ENCODE assay signal across 32 cellular contexts in genomic region chr21:42409366-42409765, GRCh38. TPM values are rescaled to one million over a fixed set of nuclear protein-coding genes. Genes with fewer than 3 reads are reported as not detected.
DNase-seq lines count a peak whose midpoint lies in the region; TF ChIP-seq lines count a peak whose summit lies in the region.
"Had no signal": no experiment of that assay in that cellular context is flagged by ENCODE, and none has a peak within 500 bp of the region (broad histone marks: within the 10 kb centered on the region; RNA-seq: fewer than 3 reads in every experiment).

No MANE protein-coding gene starts in this region.

- no peaks in the 10 kb centered on the region for H3K9me3 Mint-ChIP-seq in activated naive CD4-positive, alpha-beta T cell treated with anti-CD3 and anti-CD28 coated beads for 36 hours
- no peaks in the 10 kb centered on the region for H3K9me3 Mint-ChIP-seq in activated T-helper 2 cell treated with anti-CD3 and anti-CD28 coated beads, Interferon-gamma antibody, Interleukin-2, Interleukin-4, amounts not matched to agents 10 μg/mL and 5 μg/mL and 100 μg/mL, durations not matched to agents 14 hours and 24 hours and 36 hours
- H3K9me3 Mint-ChIP-seq in neural progenitor cell: no peaks in the 10 kb centered on the region
- H3K9me3 Mint-ChIP-seq: mesothelial cell of epicardium; T-helper 1 cell treated with Interleukin-12 subunit alpha and Interleukin-12 subunit beta and Interleukin-4 antibody, amounts not matched to agents 30 μg/mL and 1 μg/mL, for 36 hours had no signal

- peaks cover 4% of the 10 kb centered on the region for H3F3A ChIP-seq in neural progenitor cell (ENCODE audit: low read depth)

- no peak overlapping the region for H3K4me3 Mint-ChIP-seq in activated naive CD4-positive, alpha-beta T cell treated with anti-CD3 and anti-CD28 coated beads for 36 hours
- H3K4me3 Mint-ChIP-seq in activated T-helper 2 cell treated with anti-CD3 and anti-CD28 coated beads, Interferon-gamma antibody, Interleukin-2, Interleukin-4, amounts not matched to agents 10 μg/mL and 5 μg/mL and 100 μg/mL, durations not matched to agents 14 hours and 24 hours and 36 hours (ENCODE audit: low read depth): peak overlapping the region; percentile 14
- H3K4me3 Mint-ChIP-seq in neural progenitor cell: no peak overlapping the region
- H3K4me3 Mint-ChIP-seq: mesothelial cell of epicardium; T-helper 1 cell treated with Interleukin-12 subunit alpha and Interleukin-12 subunit beta and Interleukin-4 antibody, amounts not matched to agents 30 μg/mL and 1 μg/mL, for 36 hours had no signal

- H3K27me3 Mint-ChIP-seq in activated naive CD4-positive, alpha-beta T cell treated with anti-CD3 and anti-CD28 coated beads for 36 hours (ENCODE audit: low read depth): no peaks in the 10 kb centered on the region
- H3K27me3 Mint-ChIP-seq in activated T-helper 2 cell treated with anti-CD3 and anti-CD28 coated beads, Interferon-gamma antibody, Interleukin-2, Interleukin-4, amounts not matched to agents 10 μg/mL and 5 μg/mL and 100 μg/mL, durations not matched to agents 14 hours and 24 hours and 36 hours (ENCODE audit: low read depth): no peaks in the 10 kb centered on the region
- peaks cover 7% of the 10 kb centered on the region for H3K27me3 Mint-ChIP-seq in neural progenitor cell (ENCODE audit: insufficient read depth, low read depth)

- DNase-seq in NCI-H526 treated with DMSO at 0.1 percent for 48 hours (lab: John Stamatoyannopoulos, UW): peak; percentile 56
- DNase-seq in NCI-H526 (lab: John Stamatoyannopoulos, UW): no peak
- no peak for DNase-seq in activated naive CD4-positive, alpha-beta T cell treated with anti-CD3 and anti-CD28 coated beads for 36 hours
- no peak for DNase-seq in activated naive CD4-positive, alpha-beta T cell treated with anti-CD3 and anti-CD28 coated beads, Interleukin-2, amount 50 U/mL, for 16 hours
- no peak for DNase-seq in activated T-helper 2 cell treated with anti-CD3 and anti-CD28 coated beads, Interferon-gamma antibody, Interleukin-2, Interleukin-4, amounts not matched to agents 10 μg/mL and 5 μg/mL and 100 μg/mL, durations not matched to agents 14 hours and 24 hours and 36 hours (ENCODE audit: low spot score)
- DNase-seq in neural progenitor cell (ENCODE audit: low spot score): no peak
- DNase-seq in SKM-1 (lab: John Stamatoyannopoulos, UW; ENCODE audit: unreplicated experiment): no peak
- no peak for DNase-seq in GM13977 (ENCODE audit: low spot score)
- DNase-seq: activated gamma-delta T cell treated with Interleukin-2 at 50 U/mL for 16 hours; aorta; DMS79 treated with DMSO at 0.1 percent for 48 hours; effector CD4-positive, alpha-beta T cell; GOT3; Karpas-422; kidney glomerular epithelial cell; NCI-H1417; NCI-H2029 treated with DMSO at 0.1 percent for 48 hours; NCI-H524 treated with DMSO at 0.1 percent for 48 hours; occipital lobe; PC-3; sigmoid colon; stimulated activated CD4-positive, alpha-beta T cell treated with anti-CD3 and anti-CD28 coated beads, Interleukin-4, amount 100 ng/mL, for 1 hour had no signal

- TF ChIP-seq CTCF in neural progenitor cell (IDR thresholded peaks at IDR 0.05) (no peak), GM13977 (IDR thresholded peaks at IDR 0.05; ENCODE audit: extremely low read depth, insufficient read depth, missing control alignments) (no peak)

- H3K9me3 ChIP-seq in neural progenitor cell (ENCODE audit: low read depth): no peaks in the 10 kb centered on the region
- H3K9me3 ChIP-seq: BLaER1 treated with 17β-estradiol and CSF1 and Interleukin-3, amounts not matched to agents 10 nM and 100 nM; prostate gland; sigmoid colon; thoracic aorta had no signal

- CTCF ChIA-PET in activated naive CD4-positive, alpha-beta T cell treated with anti-CD3 and anti-CD28 coated beads for 36 hours (lab: Charles Lee): interaction anchor here (0.7 to 1.4 kb wide), 4 partner anchors 28 to 53 kb away, joined by 3 to 6 read pairs (median 4); no protein-coding TSS in a partner anchor

- in situ Hi-C loops in GM13977 (cut with MboI; ENCODE audit: low pct_unique_long_range_greater_than_20kb, low sequenced_read_pairs, unreplicated experiment): no loop called here

- no peaks in the 10 kb centered on the region for H3K36me3 ChIP-seq in neural progenitor cell
- H3K36me3 ChIP-seq: BLaER1 treated with 17β-estradiol and CSF1 and Interleukin-3, amounts not matched to agents 10 nM and 100 nM; prostate gland; sigmoid colon; thoracic aorta had no signal

- no peak overlapping the region for H3K27ac ChIP-seq in neural progenitor cell
- H3K27ac ChIP-seq: 22Rv1; BLaER1 treated with 17β-estradiol and CSF1 and Interleukin-3, amounts not matched to agents 10 nM and 100 nM; epithelial cell of prostate; hepatocyte; prostate gland; sigmoid colon; thoracic aorta had no signal

- peak overlapping the region; percentile 43 for H3K27ac Mint-ChIP-seq in activated naive CD4-positive, alpha-beta T cell treated with anti-CD3 and anti-CD28 coated beads for 36 hours
- peak overlapping the region; percentile 74 for H3K27ac Mint-ChIP-seq in activated T-helper 2 cell treated with anti-CD3 and anti-CD28 coated beads, Interferon-gamma antibody, Interleukin-2, Interleukin-4, amounts not matched to agents 10 μg/mL and 5 μg/mL and 100 μg/mL, durations not matched to agents 14 hours and 24 hours and 36 hours
- peak overlapping the region; percentile 31 for H3K27ac Mint-ChIP-seq in neural progenitor cell
- H3K27ac Mint-ChIP-seq: mesothelial cell of epicardium; T-helper 1 cell treated with Interleukin-12 subunit alpha and Interleukin-12 subunit beta and Interleukin-4 antibody, amounts not matched to agents 30 μg/mL and 1 μg/mL, for 36 hours had no signal

- H3K36me3 Mint-ChIP-seq in activated naive CD4-positive, alpha-beta T cell treated with anti-CD3 and anti-CD28 coated beads for 36 hours (ENCODE audit: low read depth): peaks cover 44% of the 10 kb centered on the region
- H3K36me3 Mint-ChIP-seq in activated T-helper 2 cell treated with anti-CD3 and anti-CD28 coated beads, Interferon-gamma antibody, Interleukin-2, Interleukin-4, amounts not matched to agents 10 μg/mL and 5 μg/mL and 100 μg/mL, durations not matched to agents 14 hours and 24 hours and 36 hours (ENCODE audit: low read depth): peaks cover 41% of the 10 kb centered on the region
- H3K36me3 Mint-ChIP-seq in neural progenitor cell: no peaks in the 10 kb centered on the region
- H3K36me3 Mint-ChIP-seq: mesothelial cell of epicardium had no signal

- peaks cover 51% of the 10 kb centered on the region for H3K4me1 Mint-ChIP-seq in activated naive CD4-positive, alpha-beta T cell treated with anti-CD3 and anti-CD28 coated beads for 36 hours (ENCODE audit: low read depth)
- H3K4me1 Mint-ChIP-seq in activated T-helper 2 cell treated with anti-CD3 and anti-CD28 coated beads, Interferon-gamma antibody, Interleukin-2, Interleukin-4, amounts not matched to agents 10 μg/mL and 5 μg/mL and 100 μg/mL, durations not matched to agents 14 hours and 24 hours and 36 hours (ENCODE audit: low read depth): peaks cover 40% of the 10 kb centered on the region
- H3K4me1 Mint-ChIP-seq in neural progenitor cell: peaks cover 17% of the 10 kb centered on the region
- H3K4me1 Mint-ChIP-seq: mesothelial cell of epicardium had no signal

- no peaks in the 10 kb centered on the region for H4K20me1 ChIP-seq in neural progenitor cell (ENCODE audit: low read depth)

- H3K27me3 ChIP-seq in neural progenitor cell: no peaks in the 10 kb centered on the region
- H3K27me3 ChIP-seq: hepatocyte had no signal

- H3K4me3 ChIP-seq in neural progenitor cell: no peak overlapping the region
- H3K4me3 ChIP-seq: BLaER1 treated with 17β-estradiol and CSF1 and Interleukin-3, amounts not matched to agents 10 nM and 100 nM; hepatocyte; prostate gland; sigmoid colon; thoracic aorta had no signal

- no peak overlapping the region for H3K9ac ChIP-seq in neural progenitor cell
- H3K9ac ChIP-seq: BLaER1 treated with 17β-estradiol and CSF1 and Interleukin-3, amounts not matched to agents 10 nM and 100 nM had no signal

- no peaks in the 10 kb centered on the region for H3K79me2 ChIP-seq in neural progenitor cell (ENCODE audit: low read depth)
- H3K79me2 ChIP-seq: hepatocyte had no signal

- no peak overlapping the region for H2AFZ ChIP-seq in neural progenitor cell (replicated peaks)
- H2AFZ ChIP-seq: hepatocyte had no signal

- peaks cover 9% of the 10 kb centered on the region for H3K4me1 ChIP-seq in neural progenitor cell
- H3K4me1 ChIP-seq: prostate gland, sigmoid colon had no signal

- intact Hi-C loops in activated naive CD4-positive, alpha-beta T cell treated with anti-CD3 and anti-CD28 coated beads for 36 hours (cut with micrococcal nuclease): loop anchor here (5.0 to 10.0 kb wide), 4 partner anchors 405 to 1045 kb away; partner anchors contain the start of genes MX2 and PKNOX1
- intact Hi-C loops in activated T-helper 2 cell treated with anti-CD3 and anti-CD28 coated beads, Interferon-gamma antibody, Interleukin-2, Interleukin-4, amounts not matched to agents 10 μg/mL and 5 μg/mL and 100 μg/mL, durations not matched to agents 14 hours and 24 hours and 36 hours (cut with micrococcal nuclease): loop anchor here (5.0 to 10.0 kb wide), 2 partner anchors 72 to 405 kb away; no protein-coding TSS in a partner anchor

- H3K4me2 ChIP-seq in neural progenitor cell: no peak overlapping the region
- H3K4me2 ChIP-seq: BLaER1 treated with 17β-estradiol and CSF1 and Interleukin-3, amounts not matched to agents 10 nM and 100 nM; hepatocyte had no signal

RNA-seq across cellular contexts. Expression of gene UBASH3A, which starts 5.7 kb away (rescaled TPM):
- 10 to 100 TPM; 13.5 to 14.9 TPM for total RNA-seq in activated naive CD4-positive, alpha-beta T cell treated with anti-CD3 and anti-CD28 coated beads for 36 hours
- 86.0 and 87.4 TPM in 2 replicates for total RNA-seq in activated T-helper 2 cell treated with anti-CD3 and anti-CD28 coated beads, Interferon-gamma antibody, Interleukin-2, Interleukin-4, amounts not matched to agents 10 μg/mL and 5 μg/mL and 100 μg/mL, durations not matched to agents 14 hours and 24 hours and 36 hours
- not detected in 2 replicates for total RNA-seq in neural progenitor cell (ENCODE audit: low replicate concordance)
- total RNA-seq: bronchial epithelial cell, hepatocyte, mesothelial cell of epicardium, occipital lobe, sigmoid colon had no signal

RNA-seq across cellular contexts. Expression of gene TMPRSS3, which starts 13.5 kb away (rescaled TPM):
- 10 to 100 TPM; 10.9 to 11.5 TPM for total RNA-seq in activated naive CD4-positive, alpha-beta T cell treated with anti-CD3 and anti-CD28 coated beads for 36 hours
- 81.0 and 88.1 TPM in 2 replicates for total RNA-seq in activated T-helper 2 cell treated with anti-CD3 and anti-CD28 coated beads, Interferon-gamma antibody, Interleukin-2, Interleukin-4, amounts not matched to agents 10 μg/mL and 5 μg/mL and 100 μg/mL, durations not matched to agents 14 hours and 24 hours and 36 hours
- not detected in 2 replicates for total RNA-seq in neural progenitor cell (ENCODE audit: low replicate concordance)
- total RNA-seq: mesothelial cell of epicardium, occipital lobe, PC-3, thoracic aorta had no signal

RNA-seq across cellular contexts. Expression of gene TFF1, which starts 43.0 kb away (rescaled TPM):
- total RNA-seq in activated naive CD4-positive, alpha-beta T cell treated with anti-CD3 and anti-CD28 coated beads for 36 hours: not detected
- total RNA-seq in activated T-helper 2 cell treated with anti-CD3 and anti-CD28 coated beads, Interferon-gamma antibody, Interleukin-2, Interleukin-4, amounts not matched to agents 10 μg/mL and 5 μg/mL and 100 μg/mL, durations not matched to agents 14 hours and 24 hours and 36 hours: 0.48 and 0.51 TPM in 2 replicates
- not detected in 2 replicates for total RNA-seq in neural progenitor cell (ENCODE audit: low replicate concordance)
- total RNA-seq: aorta, bronchial epithelial cell, lower leg skin, mesothelial cell of epicardium, occipital lobe had no signal

RNA-seq across cellular contexts. Expression of gene TFF2, which starts 58.6 kb away (rescaled TPM):
- not detected for total RNA-seq in activated naive CD4-positive, alpha-beta T cell treated with anti-CD3 and anti-CD28 coated beads for 36 hours
- not detected in 2 replicates for total RNA-seq in activated T-helper 2 cell treated with anti-CD3 and anti-CD28 coated beads, Interferon-gamma antibody, Interleukin-2, Interleukin-4, amounts not matched to agents 10 μg/mL and 5 μg/mL and 100 μg/mL, durations not matched to agents 14 hours and 24 hours and 36 hours
- not detected in 2 replicates for total RNA-seq in neural progenitor cell (ENCODE audit: low replicate concordance)
- total RNA-seq: aorta, bronchial epithelial cell, lower leg skin, mesothelial cell of epicardium, occipital lobe, prostate gland, sigmoid colon had no signal

Comparison
In these comparisons a context has a peak if more than half of its experiments do, and no peak if none do; other contexts are left out.
1. RNA of gene UBASH3A, which starts 5.7 kb away (total RNA-seq): 86.0 to 87.4 TPM in activated T-helper 2 cell treated with anti-CD3 and anti-CD28 coated beads, Interferon-gamma antibody, Interleukin-2, Interleukin-4, amounts not matched to agents 10 μg/mL and 5 μg/mL and 100 μg/mL, durations not matched to agents 14 hours and 24 hours and 36 hours and 13.5 to 14.9 TPM in activated naive CD4-positive, alpha-beta T cell treated with anti-CD3 and anti-CD28 coated beads for 36 hours; not detected in neural progenitor cell; every median in the first group is over 10 times any median in the second.
2. RNA of gene TMPRSS3, which starts 13.5 kb away (total RNA-seq): 81.0 to 88.1 TPM in activated T-helper 2 cell treated with anti-CD3 and anti-CD28 coated beads, Interferon-gamma antibody, Interleukin-2, Interleukin-4, amounts not matched to agents 10 μg/mL and 5 μg/mL and 100 μg/mL, durations not matched to agents 14 hours and 24 hours and 36 hours and 10.9 to 11.5 TPM in activated naive CD4-positive, alpha-beta T cell treated with anti-CD3 and anti-CD28 coated beads for 36 hours; not detected in neural progenitor cell; every median in the first group is over 10 times any median in the second.
3. Peak in every context shown above with its lines, with median percentiles within 50 percentile points of each other: H3K27ac Mint-ChIP-seq.